Comparison of ENCODE assay signal across 2 cellular contexts in genomic region chr19:41861846-41862245, GRCh38.
TF ChIP-seq lines count a peak whose summit lies in the region.

No MANE protein-coding gene starts in this region.

TF ChIP-seq in GM23338, 12 proteins besides CTCF, POLR2A, EP300 and RAD21:
- no peak for TF ChIP-seq ZNF114 (CRISPR knock-in tag; IDR thresholded peaks at IDR 0.05)
- TF ChIP-seq, protein P1, sequence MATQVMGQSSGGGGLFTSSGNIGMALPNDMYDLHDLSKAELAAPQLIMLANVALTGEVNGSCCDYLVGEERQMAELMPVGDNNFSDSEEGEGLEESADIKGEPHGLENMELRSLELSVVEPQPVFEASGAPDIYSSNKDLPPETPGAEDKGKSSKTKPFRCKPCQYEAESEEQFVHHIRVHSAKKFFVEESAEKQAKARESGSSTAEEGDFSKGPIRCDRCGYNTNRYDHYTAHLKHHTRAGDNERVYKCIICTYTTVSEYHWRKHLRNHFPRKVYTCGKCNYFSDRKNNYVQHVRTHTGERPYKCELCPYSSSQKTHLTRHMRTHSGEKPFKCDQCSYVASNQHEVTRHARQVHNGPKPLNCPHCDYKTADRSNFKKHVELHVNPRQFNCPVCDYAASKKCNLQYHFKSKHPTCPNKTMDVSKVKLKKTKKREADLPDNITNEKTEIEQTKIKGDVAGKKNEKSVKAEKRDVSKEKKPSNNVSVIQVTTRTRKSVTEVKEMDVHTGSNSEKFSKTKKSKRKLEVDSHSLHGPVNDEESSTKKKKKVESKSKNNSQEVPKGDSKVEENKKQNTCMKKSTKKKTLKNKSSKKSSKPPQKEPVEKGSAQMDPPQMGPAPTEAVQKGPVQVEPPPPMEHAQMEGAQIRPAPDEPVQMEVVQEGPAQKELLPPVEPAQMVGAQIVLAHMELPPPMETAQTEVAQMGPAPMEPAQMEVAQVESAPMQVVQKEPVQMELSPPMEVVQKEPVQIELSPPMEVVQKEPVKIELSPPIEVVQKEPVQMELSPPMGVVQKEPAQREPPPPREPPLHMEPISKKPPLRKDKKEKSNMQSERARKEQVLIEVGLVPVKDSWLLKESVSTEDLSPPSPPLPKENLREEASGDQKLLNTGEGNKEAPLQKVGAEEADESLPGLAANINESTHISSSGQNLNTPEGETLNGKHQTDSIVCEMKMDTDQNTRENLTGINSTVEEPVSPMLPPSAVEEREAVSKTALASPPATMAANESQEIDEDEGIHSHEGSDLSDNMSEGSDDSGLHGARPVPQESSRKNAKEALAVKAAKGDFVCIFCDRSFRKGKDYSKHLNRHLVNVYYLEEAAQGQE (IDR thresholded peaks at IDR 0.05; ENCODE audit: unreplicated experiment) = no peak
- TF ChIP-seq NANOG (IDR thresholded peaks at IDR 0.05; ENCODE audit: borderline replicate concordance) = no peak
- TF ChIP-seq CREB1 (CRISPR knock-in tag; IDR thresholded peaks at IDR 0.05; ENCODE audit: low read depth) = no peak
TF ChIP-seq in GM23338: peak in this region for 0.

TF ChIP-seq in endothelial cell of umbilical vein, 7 proteins besides CTCF, POLR2A, EP300 and RAD21:
- no peak for TF ChIP-seq EZH2 (IDR thresholded peaks at IDR 0.05; ENCODE audit: borderline replicate concordance, low read depth, low read length, severe bottlenecking)
- no peak for TF ChIP-seq FOS (IDR thresholded peaks at IDR 0.05; ENCODE audit: borderline replicate concordance, insufficient read depth, low read length)
- TF ChIP-seq GATA2 (IDR thresholded peaks at IDR 0.05; ENCODE audit: insufficient read depth, insufficient read length, low read depth, low read length) = no peak
- TF ChIP-seq POLR2AphosphoS5 (IDR thresholded peaks at IDR 0.05; ENCODE audit: insufficient read depth, low read depth, low read length) = no peak
- TF ChIP-seq MAX (IDR thresholded peaks at IDR 0.05; ENCODE audit: insufficient read depth, insufficient read length) = no peak
- TF ChIP-seq JUN (IDR thresholded peaks at IDR 0.05; ENCODE audit: borderline replicate concordance, insufficient read depth, insufficient read length, low read depth) = no peak
- no peak for TF ChIP-seq MYC (IDR thresholded peaks at IDR 0.05; ENCODE audit: low read depth, low read length)
